Comparison of ENCODE assay signal across 8 cellular contexts in genomic region chr2:148645135-148645924, GRCh38. TPM values are rescaled to one million over a fixed set of nuclear protein-coding genes. Genes with fewer than 3 reads are reported as not detected.
DNase-seq lines count a peak whose midpoint lies in the region; ATAC-seq, FAIRE-seq and TF ChIP-seq lines count a peak whose summit lies in the region.

No MANE protein-coding gene starts in this region.

- H3K27ac ChIP-seq in cardiac muscle cell (peak overlapping the region; percentile 99), pancreas (peak overlapping the region; percentile 99 to 100 (median 100)), tibial artery (peak overlapping the region; percentile 95 to 99)

- peak overlapping the region; percentile 94 for H3K4me3 ChIP-seq in adipocyte (ENCODE audit: low read length)
- peak overlapping the region; percentile 79 for H3K4me3 ChIP-seq in cardiac muscle cell
- peak overlapping the region; percentile 78 to 88 (median 84) for H3K4me3 ChIP-seq in pancreas
- H3K4me3 ChIP-seq in tibial artery, result peak overlapping the region; percentile 86 to 89

- ATAC-seq in HG02840 (IDR thresholded peaks at IDR 0.05; ENCODE audit: low FRiP score, unreplicated experiment), result peak; percentile 42
- ATAC-seq in pancreas, result peak; percentile 83 to 93 (median 87)

- H3K4me1 ChIP-seq in adipocyte (ENCODE audit: control insufficient read depth, insufficient read depth, low read length) (peaks cover 12% of the 10 kb centered on the region), cardiac muscle cell (ENCODE audit: low read depth) (peaks cover 14% of the 10 kb centered on the region), pancreas (peaks cover 3 to 8% (median 5%) of the 10 kb centered on the region in 3 donors), tibial artery (peaks cover 0 to 50% (median 13%) of the 10 kb centered on the region in 4 donors)

- DNase-seq in NCI-H1417 treated with DMSO at 0.1 percent for 48 hours (lab: John Stamatoyannopoulos, UW), result peak; percentile 74
- DNase-seq in SW 1271 (lab: John Stamatoyannopoulos, UW), result peak; percentile 69 to 84
- DNase-seq in adipocyte (ENCODE audit: low read depth), result peak; percentile 96
- peak; percentile 95 to 96 for DNase-seq in cardiac muscle cell (ENCODE audit: low read depth in 1 of 2, low spot score in 1 of 2)
- peak; percentile 92 to 97 (median 96) for DNase-seq in pancreas
- DNase-seq in tibial artery, result peak; percentile 94 to 97

- H3K9ac ChIP-seq in adipocyte (ENCODE audit: low read length), result peak overlapping the region; percentile 95

- 0% methylated on average over 71 to 80 of the region's 80 CpGs for WGBS in pancreas, 2 donors

- H3K36me3 ChIP-seq in adipocyte (ENCODE audit: control insufficient read depth, insufficient read depth, low read length, severe bottlenecking), result no peaks in the 10 kb centered on the region
- H3K36me3 ChIP-seq in cardiac muscle cell, result no peaks in the 10 kb centered on the region
- H3K36me3 ChIP-seq in pancreas, result no peaks in the 10 kb centered on the region
- H3K36me3 ChIP-seq in tibial artery, result no peaks in the 10 kb centered on the region

- H3K9me3 ChIP-seq in adipocyte (ENCODE audit: control insufficient read depth, low read length), result no peaks in the 10 kb centered on the region
- H3K9me3 ChIP-seq in cardiac muscle cell (ENCODE audit: low read depth), result no peaks in the 10 kb centered on the region
- H3K9me3 ChIP-seq in pancreas, result no peaks in the 10 kb centered on the region
- no peaks in the 10 kb centered on the region for H3K9me3 ChIP-seq in tibial artery

- H3K27me3 ChIP-seq in adipocyte (replicated peaks; ENCODE audit: control insufficient read depth, insufficient read depth, low read length) (peaks cover 18% of the 10 kb centered on the region), cardiac muscle cell (peaks cover 21% of the 10 kb centered on the region), pancreas (no peaks in the 10 kb centered on the region), tibial artery (no peaks in the 10 kb centered on the region)

- intact Hi-C loops in pancreas (cut with DNase I), result no loop called here
- intact Hi-C loops in tibial artery (cut with DNase I; ENCODE audit: low total_unique reads), result no loop called here

- TF ChIP-seq CTCF in GM12872 (IDR thresholded peaks at IDR 0.05; ENCODE audit: insufficient read depth, low read depth, low read length) (0 out of 3 replicates have a peak, but pooled peaks have one; percentile 18), cardiac muscle cell (IDR thresholded peaks at IDR 0.05; ENCODE audit: low read depth, low read length) (peak; percentile 35), pancreas (IDR thresholded peaks at IDR 0.05) (peak in 2 of 4 donors; percentile 16 to 17), tibial artery (IDR thresholded peaks at IDR 0.05) (peak in 1 of 2 experiments; percentile 19)

- FAIRE-seq in pancreas (lab: Jason Lieb, UNC), result peak; percentile 81

RNA-seq across cellular contexts. Expression of gene EPC2, which starts 0.8 kb away (rescaled TPM):
- total RNA-seq in cardiac muscle cell (12.1 and 14.0 TPM in 2 replicates), pancreas (10 to 100 TPM; 10.1 to 17.7 (median 13.0) TPM)
- polyA plus RNA-seq in cardiac muscle cell (2.1 and 2.4 TPM in 2 replicates), pancreas (1 to 10 TPM; 3.1 to 9.1 TPM)

Comparison
In these comparisons a context has a peak if more than half of its experiments do, and no peak if none do; other contexts are left out.
1. Peak in every context shown above with its lines: DNase-seq, ATAC-seq, H3K4me3 ChIP-seq and H3K27ac ChIP-seq.